Comparison of ENCODE assay signal across 1 cellular context in the genomic region with DNA sequence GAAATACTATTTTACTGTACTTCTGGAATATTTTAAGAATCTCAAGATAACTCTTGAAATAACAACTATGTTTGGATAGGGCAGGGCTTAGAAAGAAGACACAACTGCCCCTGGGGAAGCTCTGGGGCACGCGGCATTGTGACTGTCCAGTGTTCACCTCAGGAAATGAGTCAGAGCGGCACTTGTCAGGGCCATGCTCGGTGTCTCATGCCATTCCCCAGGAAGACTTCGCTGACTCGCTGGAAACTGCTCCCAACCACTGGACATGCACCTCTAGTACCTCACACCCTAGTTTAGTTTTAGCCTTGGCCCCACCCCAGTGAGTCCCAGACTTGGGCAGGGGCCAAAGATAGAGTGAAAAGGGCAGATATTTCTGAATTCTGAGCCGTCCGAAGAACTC.
TF ChIP-seq lines count a peak whose summit lies in the region.

No MANE protein-coding gene starts in this region.

TF ChIP-seq in K562, 482 proteins besides CTCF, POLR2A, EP300 and RAD21 (continued from another document):
- TF ChIP-seq, protein P1, sequence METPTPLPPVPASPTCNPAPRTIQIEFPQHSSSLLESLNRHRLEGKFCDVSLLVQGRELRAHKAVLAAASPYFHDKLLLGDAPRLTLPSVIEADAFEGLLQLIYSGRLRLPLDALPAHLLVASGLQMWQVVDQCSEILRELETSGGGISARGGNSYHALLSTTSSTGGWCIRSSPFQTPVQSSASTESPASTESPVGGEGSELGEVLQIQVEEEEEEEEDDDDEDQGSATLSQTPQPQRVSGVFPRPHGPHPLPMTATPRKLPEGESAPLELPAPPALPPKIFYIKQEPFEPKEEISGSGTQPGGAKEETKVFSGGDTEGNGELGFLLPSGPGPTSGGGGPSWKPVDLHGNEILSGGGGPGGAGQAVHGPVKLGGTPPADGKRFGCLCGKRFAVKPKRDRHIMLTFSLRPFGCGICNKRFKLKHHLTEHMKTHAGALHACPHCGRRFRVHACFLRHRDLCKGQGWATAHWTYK (CRISPR knock-in tag; IDR thresholded peaks at IDR 0.05) = no peak
- TF ChIP-seq ZNF668 (CRISPR knock-in tag; IDR thresholded peaks at IDR 0.05) = no peak
- TF ChIP-seq HDAC8 (tag; IDR thresholded peaks at IDR 0.05) = no peak
- TF ChIP-seq, protein P2, sequence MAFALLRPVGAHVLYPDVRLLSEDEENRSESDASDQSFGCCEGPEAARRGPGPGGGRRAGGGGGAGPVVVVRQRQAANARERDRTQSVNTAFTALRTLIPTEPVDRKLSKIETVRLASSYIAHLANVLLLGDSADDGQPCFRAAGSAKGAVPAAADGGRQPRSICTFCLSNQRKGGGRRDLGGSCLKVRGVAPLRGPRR (CRISPR knock-in tag; IDR thresholded peaks at IDR 0.05) = no peak
- no peak for TF ChIP-seq ZNF583 (CRISPR knock-in tag; IDR thresholded peaks at IDR 0.05)
- no peak for TF ChIP-seq ZNF507 (tag; conservative IDR thresholded peaks at IDR 0.05)
